Comparison of ENCODE assay signal across 8 cellular contexts in genomic region chr14:50860478-50861086, GRCh38. TPM values are rescaled to one million over a fixed set of nuclear protein-coding genes. Genes with fewer than 3 reads are reported as not detected.
DNase-seq lines count a peak whose midpoint lies in the region; ATAC-seq and TF ChIP-seq lines count a peak whose summit lies in the region.

No MANE protein-coding gene starts in this region.

- no peaks in the 10 kb centered on the region for H3K27me3 ChIP-seq in right atrium auricular region
- no peaks in the 10 kb centered on the region for H3K27me3 ChIP-seq in psoas muscle (ENCODE audit: insufficient read depth in 3 of 3, low read length in 2 of 3)

- intact Hi-C loops in psoas muscle (cut with DNase I) = loop anchor here in 1 of 2 donors (2.0 to 5.0 kb wide), 3 partner anchors 30 to 258 kb away; partner anchors contain the start of gene NIN

- peak; percentile 40 for DNase-seq in AG09309 (ENCODE audit: low read depth)
- DNase-seq in NCI-H1436 treated with DMSO at 0.1 percent for 48 hours (lab: John Stamatoyannopoulos, UW) = peak; percentile 77
- peak; percentile 62 to 88 (median 78) for DNase-seq in T-helper 1 cell
- peak in 52 of 56 donors; percentile 10 to 95 (median 60) for DNase-seq in amygdala (lab: John Stamatoyannopoulos, UW)
- DNase-seq in right atrium auricular region (ENCODE audit: low spot score) = peak; percentile 90
- DNase-seq in psoas muscle = peak; percentile 75 to 84
- peak; percentile 84 for DNase-seq in ureter (ENCODE audit: low spot score)

- peaks cover 0 to 6% of the 10 kb centered on the region in 2 donors for H3K4me1 ChIP-seq in right atrium auricular region
- H3K4me1 ChIP-seq in psoas muscle = peaks cover 20% of the 10 kb centered on the region

- 2 to 4% (median 4%) methylated on average over 6 of the region's 6 CpGs for WGBS in psoas muscle, 3 donors

- H3K4me3 ChIP-seq in AG09309 (ENCODE audit: control insufficient read depth, low read depth, low read length) (peak overlapping the region; percentile 51), right atrium auricular region (peak overlapping the region; percentile 45 to 61), psoas muscle (peak overlapping the region; percentile 77)

- peak; percentile 69 for TF ChIP-seq CTCF in AG09309 (IDR thresholded peaks at IDR 0.05; ENCODE audit: control insufficient read depth, insufficient read depth, low read depth, low read length, missing control alignments)
- peak; percentile 76 to 86 for TF ChIP-seq CTCF in right atrium auricular region (IDR thresholded peaks at IDR 0.05)
- peak; percentile 83 for TF ChIP-seq CTCF in psoas muscle (IDR thresholded peaks at IDR 0.05)

- H3K9me3 ChIP-seq in right atrium auricular region = no peaks in the 10 kb centered on the region
- no peaks in the 10 kb centered on the region for H3K9me3 ChIP-seq in psoas muscle

- H3K27ac ChIP-seq in right atrium auricular region = peak overlapping the region; percentile 75
- H3K27ac ChIP-seq in psoas muscle = peak overlapping the region; percentile 83

- ATAC-seq in GM21717 (IDR thresholded peaks at IDR 0.05; ENCODE audit: unreplicated experiment) (peak; percentile 47), psoas muscle (peak; percentile 60 to 91 (median 76))

- H3K36me3 ChIP-seq in right atrium auricular region = no peaks in the 10 kb centered on the region
- no peaks in the 10 kb centered on the region for H3K36me3 ChIP-seq in psoas muscle (ENCODE audit: insufficient read depth in 1 of 2, low read depth in 1 of 2)

RNA-seq across cellular contexts. Expression of gene ABHD12B, which starts 11.3 kb away (rescaled TPM):
- total RNA-seq in right atrium auricular region (under 1 TPM in 1 of 2 donors, not detected in 1; 0.83 TPM), psoas muscle (not detected), ureter (not detected)
- polyA plus RNA-seq in psoas muscle = not detected

RNA-seq across cellular contexts. Expression of gene NIN, which starts 29.6 kb away (rescaled TPM):
- 10 to 100 TPM; 30.1 to 49.7 TPM for total RNA-seq in right atrium auricular region
- 10 to 100 TPM; 24.3 to 47.7 (median 39.5) TPM for total RNA-seq in psoas muscle
- 10 to 100 TPM in 2 of 3 donors, 1 to 10 TPM in 1; 7.3 to 17.3 (median 11.5) TPM for polyA plus RNA-seq in psoas muscle
- 39.5 TPM for total RNA-seq in ureter

Comparison
In these comparisons a context has a peak if more than half of its experiments do, and no peak if none do; other contexts are left out.
1. Peak in every context shown above with its lines: DNase-seq, ATAC-seq, H3K4me3 ChIP-seq and H3K27ac ChIP-seq.
2. DNase-seq: peak in every context shown above with its lines; median percentile 90 in right atrium auricular region; 84 in ureter; 80 in psoas muscle; 78 in T-helper 1 cell; 77 in NCI-H1436 treated with DMSO at 0.1 percent for 48 hours; 60 in amygdala; 40 in AG09309.